24 cellular contexts compared by ENCODE assay signal in genomic region chr10:113345860-113346259, GRCh38.
"Had no signal": no experiment of that assay in that cellular context is flagged by ENCODE, and none has a peak within 500 bp of the region (broad histone marks: within the 10 kb centered on the region; RNA-seq: fewer than 3 reads in every experiment).

No MANE protein-coding gene starts in this region.

- H3K9me3 Mint-ChIP-seq: natural killer cell treated with Interleukin-12 subunit alpha and Interleukin-12 subunit beta and Interleukin-15 and Interleukin-18, amount 100 ng/mL, for 72 hours had no signal

- H3K9me3 ChIP-seq: colonic mucosa, heart right ventricle, pancreas, spleen, upper lobe of right lung had no signal

- H3K4me3 Mint-ChIP-seq: endodermal cell; natural killer cell treated with Interleukin-12 subunit alpha and Interleukin-12 subunit beta and Interleukin-15 and Interleukin-18, amount 100 ng/mL, for 72 hours; stimulated activated memory B cell treated with anti-CD40 and anti-IgM and Interleukin-4, amounts not matched to agents 10 μg/mL and 1 μg/mL and 100 μg/mL, for 72 hours; stimulated activated naive CD8-positive, alpha-beta T cell treated with anti-CD3 and anti-CD28 coated beads, Interleukin-15, Interleukin-2, amounts not matched to agents 100 ng/mL and 50 ng/mL, for 24 hours had no signal

- H3K27me3 ChIP-seq: colonic mucosa, heart right ventricle, pancreas, spleen, tibial nerve, upper lobe of right lung had no signal

- DNase-seq: colonic mucosa; effector CD4-positive, alpha-beta T cell; endodermal cell; foreskin melanocyte; heart right ventricle; hypothalamus; left colon; left ventricle myocardium superior; mesenchymal stem cell; midbrain; occipital lobe; pancreas; spleen; stimulated activated CD4-positive, alpha-beta T cell treated with anti-CD3 and anti-CD28 coated beads, Interleukin-15, amount 100 ng/mL, for 24 hours; stimulated activated CD4-positive, alpha-beta T cell treated with anti-CD3 and anti-CD28 coated beads, Interleukin-1b, Interleukin-23, amount 100 ng/mL, for 48 hours; stimulated activated CD4-positive, alpha-beta T cell treated with anti-CD3 and anti-CD28 coated beads, Interleukin-4, amount 100 ng/mL, for 24 hours; upper lobe of right lung had no signal

- H3K27me3 Mint-ChIP-seq: stimulated activated naive CD8-positive, alpha-beta T cell treated with anti-CD3 and anti-CD28 coated beads, Interleukin-15, Interleukin-2, amounts not matched to agents 100 ng/mL and 50 ng/mL, for 24 hours had no signal

- H3K27ac ChIP-seq: colonic mucosa, heart right ventricle, pancreas, spleen, tibial nerve, upper lobe of right lung had no signal

- H3K27ac Mint-ChIP-seq: endodermal cell; natural killer cell treated with Interleukin-12 subunit alpha and Interleukin-12 subunit beta and Interleukin-15 and Interleukin-18, amount 100 ng/mL, for 72 hours; progenitor cell of endocrine pancreas; stimulated activated memory B cell treated with anti-CD40 and anti-IgM and Interleukin-4, amounts not matched to agents 10 μg/mL and 1 μg/mL and 100 μg/mL, for 72 hours; stimulated activated naive CD8-positive, alpha-beta T cell treated with anti-CD3 and anti-CD28 coated beads, Interleukin-15, Interleukin-2, amounts not matched to agents 100 ng/mL and 50 ng/mL, for 24 hours had no signal

- FAIRE-seq: pancreas had no signal

- H3K36me3 ChIP-seq: colonic mucosa, heart right ventricle, pancreas, spleen, tibial nerve, upper lobe of right lung had no signal

- H3K4me3 ChIP-seq: colonic mucosa, heart right ventricle, lung, pancreas, spleen, tibial nerve, upper lobe of right lung had no signal

- H3K4me1 Mint-ChIP-seq: stimulated activated memory B cell treated with anti-CD40 and anti-IgM and Interleukin-4, amounts not matched to agents 10 μg/mL and 1 μg/mL and 100 μg/mL, for 72 hours had no signal

- H3K36me3 Mint-ChIP-seq: natural killer cell treated with Interleukin-12 subunit alpha and Interleukin-12 subunit beta and Interleukin-15 and Interleukin-18, amount 100 ng/mL, for 72 hours; stimulated activated memory B cell treated with anti-CD40 and anti-IgM and Interleukin-4, amounts not matched to agents 10 μg/mL and 1 μg/mL and 100 μg/mL, for 72 hours had no signal

- ATAC-seq: heart right ventricle; left colon; left ventricle myocardium superior; natural killer cell treated with Interleukin-12 subunit alpha and Interleukin-12 subunit beta and Interleukin-15 and Interleukin-18, amount 100 ng/mL, for 72 hours; pancreas; sciatic nerve; stimulated activated memory B cell treated with anti-CD40 and anti-IgM and Interleukin-4, amounts not matched to agents 10 μg/mL and 1 μg/mL and 100 μg/mL, for 72 hours; upper lobe of right lung had no signal

- H3K4me1 ChIP-seq: colonic mucosa, pancreas, spleen, tibial nerve, upper lobe of right lung had no signal
